Comparison of ENCODE assay signal across 8 cellular contexts in genomic region chr1:201468844-201469644, GRCh38. TPM values are rescaled to one million over a fixed set of nuclear protein-coding genes. Genes with fewer than 3 reads are reported as not detected.
DNase-seq lines count a peak whose midpoint lies in the region; ATAC-seq and TF ChIP-seq lines count a peak whose summit lies in the region.

PHLDA3 (minus strand) TSS chr1:201469188; CDS start chr1:201468786, 402 bp downstream.

- H3K27me3 ChIP-seq in AG04450 (ENCODE audit: control insufficient read depth, insufficient read depth, low read length), result no peaks in the 10 kb centered on the region

- no peaks in the 10 kb centered on the region for H3K36me3 ChIP-seq in mucosa of descending colon (ENCODE audit: low read depth)

- no peaks in the 10 kb centered on the region for H3K9me3 Mint-ChIP-seq in activated CD8-positive, alpha-beta memory T cell treated with anti-CD3 and anti-CD28 coated beads, Interleukin-2, amount 10 ng/mL, durations not matched to agents 7 days and 5 days (ENCODE audit: low read depth)

- intact Hi-C loops in mucosa of descending colon (cut with DNase I, micrococcal nuclease), result no loop called here

- H3K4me3 ChIP-seq in AG04450 (ENCODE audit: low read depth, low read length) (peak within 1 kb of the TSS; percentile 99), mucosa of descending colon (peak within 1 kb of the TSS; percentile 42)

- H3K9me3 ChIP-seq in AG04450 (ENCODE audit: control insufficient read depth, insufficient read depth, low read length) (peaks cover 5% of the 10 kb centered on the region; the same call in 1 of the 2 replicates), mucosa of descending colon (no peaks in the 10 kb centered on the region)

- H3K27ac Mint-ChIP-seq in activated CD8-positive, alpha-beta memory T cell treated with anti-CD3 and anti-CD28 coated beads, Interleukin-2, amount 10 ng/mL, durations not matched to agents 7 days and 5 days, result peak within 1 kb of the TSS; percentile 54

- CTCF ChIA-PET in AG04450 (lab: Charles Lee), result interaction anchor here (0.5 to 2.4 kb wide), 4 partner anchors 21 to 299 kb away, joined by 3 to 19 read pairs (median 9); no protein-coding TSS in a partner anchor
- CTCF ChIA-PET in activated CD8-positive, alpha-beta memory T cell treated with anti-CD3 and anti-CD28 coated beads, Interleukin-2, amount 10 ng/mL, durations not matched to agents 7 days and 5 days (lab: Charles Lee), result interaction anchor here (1.0 to 5.2 kb wide), 10 partner anchors 10 to 315 kb away, joined by 3 to 52 read pairs (median 6); partner anchors contain the start of genes CSRP1 and TMEM9

- POLR2A ChIA-PET in AG04450 (lab: Yijun Ruan, JAX), result interaction anchor here (0.6 to 3.3 kb wide), 21 partner anchors 8 to 381 kb away, joined by 3 to 36 read pairs (median 8); no protein-coding TSS in a partner anchor

- peak; percentile 85 for DNase-seq in AG04450 (ENCODE audit: low read depth, low spot score)
- DNase-seq in NCI-H345 (lab: John Stamatoyannopoulos, UW), result peak; percentile 83
- DNase-seq in activated CD8-positive, alpha-beta memory T cell treated with anti-CD3 and anti-CD28 coated beads, Interleukin-2, amount 10 ng/mL, durations not matched to agents 7 days and 5 days, result peak; percentile 71
- peak; percentile 71 to 85 (median 83) for DNase-seq in mucosa of descending colon

- TF ChIP-seq CTCF in AG04450 (IDR thresholded peaks at IDR 0.05; ENCODE audit: low read depth, low read length), result no peak
- no peak for TF ChIP-seq CTCF in mucosa of descending colon (IDR thresholded peaks at IDR 0.05)
- no peak for TF ChIP-seq CTCF in subcutaneous adipose tissue (IDR thresholded peaks at IDR 0.05; ENCODE audit: low read depth)

- ATAC-seq in GM18861 (IDR thresholded peaks at IDR 0.05; ENCODE audit: unreplicated experiment) (peak; percentile 61), HG03045 (IDR thresholded peaks at IDR 0.05; ENCODE audit: unreplicated experiment) (peak; percentile 75), esophagus mucosa (peak; percentile 82), mucosa of descending colon (peak; percentile 83)
- ATAC-seq in activated CD8-positive, alpha-beta memory T cell treated with anti-CD3 and anti-CD28 coated beads, Interleukin-2, amount 10 ng/mL, durations not matched to agents 7 days and 5 days, result peak; percentile 85

- peak within 1 kb of the TSS; percentile 76 for H3K4me3 Mint-ChIP-seq in activated CD8-positive, alpha-beta memory T cell treated with anti-CD3 and anti-CD28 coated beads, Interleukin-2, amount 10 ng/mL, durations not matched to agents 7 days and 5 days

- peaks cover 20% of the 10 kb centered on the region for H3K4me1 ChIP-seq in mucosa of descending colon (ENCODE audit: low read depth)

- H3K36me3 Mint-ChIP-seq in activated CD8-positive, alpha-beta memory T cell treated with anti-CD3 and anti-CD28 coated beads, Interleukin-2, amount 10 ng/mL, durations not matched to agents 7 days and 5 days, result peaks cover 4% of the 10 kb centered on the region

- peaks cover 18% of the 10 kb centered on the region for H3K4me1 Mint-ChIP-seq in activated CD8-positive, alpha-beta memory T cell treated with anti-CD3 and anti-CD28 coated beads, Interleukin-2, amount 10 ng/mL, durations not matched to agents 7 days and 5 days

- peak within 1 kb of the TSS; percentile 75 for H3K27ac ChIP-seq in AG04450 (ENCODE audit: low read depth, low read length)

- H3K27me3 Mint-ChIP-seq in activated CD8-positive, alpha-beta memory T cell treated with anti-CD3 and anti-CD28 coated beads, Interleukin-2, amount 10 ng/mL, durations not matched to agents 7 days and 5 days, result peaks cover 39% of the 10 kb centered on the region

RNA-seq across cellular contexts. Expression of gene PHLDA3, which starts in this region (rescaled TPM):
- polyA plus RNA-seq in AG04450 (2011; rRNA removed), result 58.9 and 73.9 TPM in 2 replicates
- 31.5 and 42.8 TPM in 2 replicates for polyA minus RNA-seq in AG04450 (2011; rRNA and poly(A)+ RNA removed)
- 10 to 100 TPM; 12.9 to 23.5 TPM for total RNA-seq in activated CD8-positive, alpha-beta memory T cell treated with anti-CD3 and anti-CD28 coated beads, Interleukin-2, amount 10 ng/mL, durations not matched to agents 7 days and 5 days
- 78.6 TPM for total RNA-seq in esophagus mucosa
- total RNA-seq in mucosa of descending colon, result 100 to 1,000 TPM in 1 of 3 donors, 10 to 100 TPM in 1, 1 to 10 TPM in 1; 8.5 to 106 (median 12.4) TPM
- total RNA-seq in subcutaneous adipose tissue, result 100 to 1,000 TPM in 3 of 4 donors, 10 to 100 TPM in 1; 95.4 to 350 (median 150) TPM

Comparison
In these comparisons a context has a peak if more than half of its experiments do, and no peak if none do; other contexts are left out.
1. Peak in every context shown above with its lines: DNase-seq, ATAC-seq, H3K4me3 ChIP-seq and H3K27ac ChIP-seq.